ENCODE assay signal across 8 cellular contexts in genomic region chr14:52695481-52696091, GRCh38. TPM values are rescaled to one million over a fixed set of nuclear protein-coding genes. Genes with fewer than 3 reads are reported as not detected.
DNase-seq lines count a peak whose midpoint lies in the region; ATAC-seq and TF ChIP-seq lines count a peak whose summit lies in the region.

ERO1A (minus strand) TSS chr14:52695558; CDS start chr14:52695481, 77 bp downstream.

- peak; percentile 66 for ATAC-seq in GM21423 (IDR thresholded peaks at IDR 0.05; ENCODE audit: unreplicated experiment)
- peak; percentile 87 for ATAC-seq in stimulated activated memory B cell treated with anti-CD40 and anti-IgM and Interleukin-4, amounts not matched to agents 10 μg/mL and 1 μg/mL and 100 μg/mL, for 72 hours

- no peaks in the 10 kb centered on the region for H3K9me2 ChIP-seq in OCI-LY1 (ENCODE audit: low read depth, low read length)

- intact Hi-C loops in esophagus muscularis mucosa (cut with DNase I), result no loop called here

- peak within 1 kb of the TSS; percentile 28 for H3K27ac ChIP-seq in HUES48 (ENCODE audit: low read depth, low read length)
- H3K27ac ChIP-seq in OCI-LY1 (ENCODE audit: low read depth, low read length, poor library complexity, severe bottlenecking), result peak within 1 kb of the TSS; percentile 83
- peak within 1 kb of the TSS; percentile 96 to 99 (median 98) for H3K27ac ChIP-seq in esophagus muscularis mucosa (replicated peaks in 1 of 4)

- no peak for TF ChIP-seq EP300 in esophagus muscularis mucosa (IDR thresholded peaks at IDR 0.05)

- H3K79me2 ChIP-seq in OCI-LY1 (ENCODE audit: insufficient read depth, low read length), result peaks cover 41% of the 10 kb centered on the region

- TF ChIP-seq POLR2A in esophagus muscularis mucosa (IDR thresholded peaks at IDR 0.05; ENCODE audit: low read depth), result peak; percentile 58

- no peaks in the 10 kb centered on the region for H3K27me3 Mint-ChIP-seq in stimulated activated memory B cell treated with anti-CD40 and anti-IgM and Interleukin-4, amounts not matched to agents 10 μg/mL and 1 μg/mL and 100 μg/mL, for 72 hours

- H3K27me3 ChIP-seq in HUES48 (ENCODE audit: control insufficient read depth, insufficient read depth, low read length) (peaks cover 13% of the 10 kb centered on the region), OCI-LY1 (ENCODE audit: insufficient read depth, low read length) (no peaks in the 10 kb centered on the region), esophagus muscularis mucosa (no peaks in the 10 kb centered on the region)

- H3K36me3 ChIP-seq in HUES48 (ENCODE audit: control insufficient read depth, insufficient read depth, low read length), result no peaks in the 10 kb centered on the region
- H3K36me3 ChIP-seq in OCI-LY1 (ENCODE audit: insufficient read depth, low read length), result no peaks in the 10 kb centered on the region
- H3K36me3 ChIP-seq in esophagus muscularis mucosa, result no peaks in the 10 kb centered on the region

- H2AFZ ChIP-seq in OCI-LY1 (ENCODE audit: low read length), result peak within 1 kb of the TSS; percentile 90

- H3K4me2 ChIP-seq in OCI-LY1 (ENCODE audit: low read length), result peak within 1 kb of the TSS; percentile 76

- no peaks in the 10 kb centered on the region for H3K9me3 Mint-ChIP-seq in stimulated activated memory B cell treated with anti-CD40 and anti-IgM and Interleukin-4, amounts not matched to agents 10 μg/mL and 1 μg/mL and 100 μg/mL, for 72 hours

- H3K9me3 ChIP-seq in HUES48 (ENCODE audit: control insufficient read depth, insufficient read depth, low read length) (no peaks in the 10 kb centered on the region), OCI-LY1 (ENCODE audit: low read length) (no peaks in the 10 kb centered on the region), esophagus muscularis mucosa (no peaks in the 10 kb centered on the region)

- H3K4me3 ChIP-seq in HUES48 (ENCODE audit: low read depth, low read length), result peak within 1 kb of the TSS; percentile 97
- peak within 1 kb of the TSS; percentile 91 for H3K4me3 ChIP-seq in OCI-LY1 (ENCODE audit: low read depth, low read length, poor library complexity, severe bottlenecking)
- peak within 1 kb of the TSS; percentile 76 to 94 (median 88) for H3K4me3 ChIP-seq in esophagus muscularis mucosa

- peak within 1 kb of the TSS; percentile 94 for H3K4me3 Mint-ChIP-seq in stimulated activated memory B cell treated with anti-CD40 and anti-IgM and Interleukin-4, amounts not matched to agents 10 μg/mL and 1 μg/mL and 100 μg/mL, for 72 hours

- DNase-seq in DMS 273 treated with DMSO at 0.1 percent for 48 hours (lab: John Stamatoyannopoulos, UW), result peak; percentile 49
- peak; percentile 81 to 86 for DNase-seq in activated T-cell treated with anti-CD3 and anti-CD28 coated beads, Interleukin-2, amount 50 U/mL, for 48 hours
- DNase-seq in esophagus muscularis mucosa (ENCODE audit: extremely low spot score), result peak; percentile 94
- DNase-seq in myocyte (ENCODE audit: low read depth), result peak; percentile 91

- H3K36me3 Mint-ChIP-seq in stimulated activated memory B cell treated with anti-CD40 and anti-IgM and Interleukin-4, amounts not matched to agents 10 μg/mL and 1 μg/mL and 100 μg/mL, for 72 hours, result no peaks in the 10 kb centered on the region

- peaks cover 6% of the 10 kb centered on the region; the same call in 1 of the 2 replicates for H3K4me1 ChIP-seq in HUES48 (ENCODE audit: control insufficient read depth, insufficient read depth, low read length)
- peaks cover 29% of the 10 kb centered on the region for H3K4me1 ChIP-seq in OCI-LY1 (ENCODE audit: insufficient read depth, low read length, severe bottlenecking)
- H3K4me1 ChIP-seq in esophagus muscularis mucosa, result peaks cover 11 to 46% (median 41%) of the 10 kb centered on the region in 4 donors

- H3K9ac ChIP-seq in HUES48 (ENCODE audit: low read depth, low read length) (peak within 1 kb of the TSS; percentile 69), OCI-LY1 (ENCODE audit: low read length) (peak within 1 kb of the TSS; percentile 88)

- under 1% methylated on average over 20 of the region's 78 CpGs for WGBS in esophagus muscularis mucosa

- TF ChIP-seq CTCF in OCI-LY1 (IDR thresholded peaks at IDR 0.05; ENCODE audit: low read length), result no peak
- TF ChIP-seq CTCF in esophagus muscularis mucosa (IDR thresholded peaks at IDR 0.05), result no peak

- H3K27ac Mint-ChIP-seq in stimulated activated memory B cell treated with anti-CD40 and anti-IgM and Interleukin-4, amounts not matched to agents 10 μg/mL and 1 μg/mL and 100 μg/mL, for 72 hours, result peak within 1 kb of the TSS; percentile 88

- H3K4me1 Mint-ChIP-seq in stimulated activated memory B cell treated with anti-CD40 and anti-IgM and Interleukin-4, amounts not matched to agents 10 μg/mL and 1 μg/mL and 100 μg/mL, for 72 hours, result peaks cover 38% of the 10 kb centered on the region

- H3F3A ChIP-seq in OCI-LY1 (ENCODE audit: insufficient read depth, low read length), result no peaks in the 10 kb centered on the region

- no peaks in the 10 kb centered on the region for H4K20me1 ChIP-seq in OCI-LY1 (ENCODE audit: insufficient read depth, low read length)

RNA-seq across cellular contexts. Expression of gene ERO1A, which starts in this region (rescaled TPM):
- total RNA-seq in esophagus muscularis mucosa (10 to 100 TPM; 35.5 to 42.7 (median 37.9) TPM), myocyte (32.8 and 47.8 TPM in 2 replicates)
- polyA plus RNA-seq in myocyte (2012), result 18.6 TPM

Comparison
In these comparisons a context has a peak if more than half of its experiments do, and no peak if none do; other contexts are left out.
1. Peak in every context shown above with its lines: DNase-seq, ATAC-seq, H3K4me3 ChIP-seq and H3K27ac ChIP-seq.
2. H3K27ac ChIP-seq: peak in every context shown above with its lines; median percentile 98 in esophagus muscularis mucosa; 83 in OCI-LY1; 28 in HUES48.